23 cellular contexts compared by ENCODE assay signal in the genomic region with DNA sequence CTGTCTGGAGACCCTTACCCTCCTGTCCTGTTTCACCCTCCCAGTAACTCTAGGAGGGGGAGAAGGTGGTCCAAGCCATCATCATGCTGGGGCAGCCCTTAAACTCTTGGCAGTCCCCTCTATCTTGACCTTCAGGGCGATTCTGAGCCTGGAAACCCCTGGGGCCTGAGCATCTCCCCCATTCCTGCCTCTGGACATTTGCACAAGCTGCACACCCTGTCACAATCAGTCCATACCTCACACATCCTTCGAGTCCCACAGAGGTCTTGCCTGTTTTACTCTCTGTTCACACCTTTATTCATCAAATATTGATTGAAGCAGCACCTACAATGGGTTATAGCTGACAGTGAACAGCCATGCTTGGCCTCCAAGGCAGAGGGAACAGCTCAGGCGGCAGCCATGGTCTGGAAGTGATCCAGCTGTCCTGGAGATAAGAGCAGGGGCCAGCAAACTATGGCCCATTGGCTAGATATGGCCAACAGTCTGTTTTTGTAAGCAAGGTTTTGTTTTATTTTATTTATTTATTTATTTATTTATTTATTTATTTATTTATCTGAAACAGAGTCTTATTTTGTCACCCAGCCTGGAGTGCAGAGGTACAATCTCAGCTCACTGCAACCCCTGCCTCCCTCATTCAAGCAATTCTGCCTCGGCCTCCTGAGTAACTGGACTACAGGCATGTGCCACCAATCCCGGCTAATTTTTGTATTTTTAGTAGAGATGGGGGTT. TPM values are rescaled to one million over a fixed set of nuclear protein-coding genes. Genes with fewer than 3 reads are reported as not detected.
"Had no signal": no experiment of that assay in that cellular context is flagged by ENCODE, and none has a peak within 500 bp of the region (broad histone marks: within the 10 kb centered on the region; RNA-seq: fewer than 3 reads in every experiment).

No MANE protein-coding gene starts in this region.

- H3K27ac Mint-ChIP-seq: activated naive CD4-positive, alpha-beta T cell treated with anti-CD3 and anti-CD28 coated beads, Interleukin-2, amount 10 ng/mL, durations not matched to agents 7 days and 5 days; mesothelial cell of epicardium; stimulated activated naive CD8-positive, alpha-beta T cell treated with anti-CD3 and anti-CD28 coated beads, Interleukin-15, Interleukin-2, amounts not matched to agents 100 ng/mL and 50 ng/mL, for 24 hours had no signal

- H3K4me3 Mint-ChIP-seq: activated naive CD4-positive, alpha-beta T cell treated with anti-CD3 and anti-CD28 coated beads, Interleukin-2, amount 10 ng/mL, durations not matched to agents 7 days and 5 days; mesothelial cell of epicardium; stimulated activated naive CD8-positive, alpha-beta T cell treated with anti-CD3 and anti-CD28 coated beads, Interleukin-15, Interleukin-2, amounts not matched to agents 100 ng/mL and 50 ng/mL, for 24 hours had no signal

- DNase-seq: activated CD4-positive, alpha-beta T cell treated with anti-CD3 and anti-CD28 coated beads for 4 hours; activated CD4-positive, alpha-beta T cell treated with anti-CD3 and anti-CD28 coated beads, Interleukin-2, amount 50 U/mL, for 48 hours; activated CD4-positive, CD25-positive, alpha-beta regulatory T cell; activated naive CD4-positive, alpha-beta T cell treated with anti-CD3 and anti-CD28 coated beads, Interleukin-2, amount 10 ng/mL, durations not matched to agents 7 days and 5 days; activated T-cell treated with anti-CD3 and anti-CD28 coated beads, Interleukin-2, amount 50 U/mL, for 48 hours; brain microvascular endothelial cell; central memory CD4-positive, alpha-beta T cell; effector memory CD4-positive, alpha-beta T cell; glutamatergic neuron; hippocampal formation; left ventricle myocardium superior; mammary epithelial cell; psoas muscle; right lobe of liver; stimulated activated CD4-positive, alpha-beta T cell treated with anti-CD3 and anti-CD28 coated beads, Interleukin-1b, Interleukin-23, amount 100 ng/mL, for 48 hours; T-helper 1 cell had no signal

- H3K36me3 Mint-ChIP-seq: activated naive CD4-positive, alpha-beta T cell treated with anti-CD3 and anti-CD28 coated beads, Interleukin-2, amount 10 ng/mL, durations not matched to agents 7 days and 5 days; mesothelial cell of epicardium; naive thymus-derived CD8-positive, alpha-beta T cell had no signal

- H3K9me3 Mint-ChIP-seq: activated naive CD4-positive, alpha-beta T cell treated with anti-CD3 and anti-CD28 coated beads, Interleukin-2, amount 10 ng/mL, durations not matched to agents 7 days and 5 days; mesothelial cell of epicardium; naive thymus-derived CD8-positive, alpha-beta T cell; stimulated activated naive CD8-positive, alpha-beta T cell treated with anti-CD3 and anti-CD28 coated beads, Interleukin-15, Interleukin-2, amounts not matched to agents 100 ng/mL and 50 ng/mL, for 24 hours had no signal

- ATAC-seq: left ventricle myocardium superior; naive thymus-derived CD8-positive, alpha-beta T cell; psoas muscle; right lobe of liver had no signal

- H3K27me3 Mint-ChIP-seq: stimulated activated naive CD8-positive, alpha-beta T cell treated with anti-CD3 and anti-CD28 coated beads, Interleukin-15, Interleukin-2, amounts not matched to agents 100 ng/mL and 50 ng/mL, for 24 hours had no signal

RNA-seq across cellular contexts. Expression of a gene that starts 7.1 kb away (rescaled TPM):
- total RNA-seq: dermis microvascular lymphatic vessel endothelial cell; endothelial cell of umbilical vein; naive thymus-derived CD8-positive, alpha-beta T cell; psoas muscle; tibial nerve; urinary bladder had no signal

RNA-seq across cellular contexts. Expression of a gene that starts 37.0 kb away (rescaled TPM):
- total RNA-seq: endothelial cell of umbilical vein; mammary epithelial cell; naive thymus-derived CD8-positive, alpha-beta T cell; right lobe of liver had no signal

RNA-seq across cellular contexts. Expression of a gene that starts 58.8 kb away (rescaled TPM):
- total RNA-seq: dermis microvascular lymphatic vessel endothelial cell; endothelial cell of umbilical vein; mammary epithelial cell; naive thymus-derived CD8-positive, alpha-beta T cell; tibial nerve; urinary bladder had no signal
